Comparison of ENCODE assay signal across 6 cellular contexts in the genomic region with DNA sequence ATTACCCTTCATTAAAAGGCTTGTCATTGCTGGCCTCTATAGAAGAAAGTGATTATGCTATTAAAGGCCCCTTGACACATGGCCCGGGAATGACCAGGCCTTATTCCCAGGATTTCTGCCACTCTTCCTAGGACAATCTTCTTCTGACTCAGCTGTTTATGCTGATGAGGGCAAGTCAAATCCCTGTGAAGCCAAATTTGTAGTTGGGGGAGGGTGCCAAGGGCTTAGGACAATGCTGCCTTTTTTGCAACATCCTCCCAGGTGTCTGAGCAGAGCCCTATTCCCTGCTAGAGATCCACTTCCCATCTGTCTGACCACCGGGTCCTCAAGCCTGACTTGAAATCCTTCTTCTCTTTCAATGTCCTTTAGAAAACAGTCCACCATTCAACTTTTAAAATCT.
"Had no signal": no experiment of that assay in that cellular context is flagged by ENCODE, and none has a peak within 500 bp of the region (broad histone marks: within the 10 kb centered on the region; RNA-seq: fewer than 3 reads in every experiment).

No MANE protein-coding gene starts in this region.

- H3K4me3 ChIP-seq: HAP-1 had no signal

- H3K36me3 ChIP-seq: HAP-1 had no signal

- H3K9me3 ChIP-seq: HAP-1 had no signal

- H3K4me1 ChIP-seq: HAP-1 had no signal

- H3K27ac ChIP-seq: HL-60 had no signal

- DNase-seq: GOT3, H7, HFFc6, IMR-90 had no signal
